In the genomic region with DNA sequence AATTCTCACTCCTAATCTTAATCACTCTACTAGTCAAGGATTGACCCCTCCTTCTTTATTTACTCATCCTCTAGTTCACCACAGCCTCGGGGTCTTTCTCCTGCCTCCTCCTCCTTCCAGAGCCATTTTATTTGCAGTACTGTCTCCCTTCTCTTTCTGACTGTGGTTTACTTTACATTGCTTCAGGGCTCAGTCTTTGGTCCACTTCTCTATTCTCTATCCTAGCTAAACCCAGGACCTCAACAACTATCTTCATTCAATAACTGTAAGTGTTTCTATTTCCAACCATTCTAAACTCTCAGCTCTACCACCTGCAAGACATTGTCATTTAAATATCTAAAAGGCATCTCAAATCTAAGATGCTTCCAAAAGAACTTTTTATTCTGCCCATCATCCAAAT, we compare ENCODE assay signal across 29 cellular contexts.
"Had no signal": no experiment of that assay in that cellular context is flagged by ENCODE, and none has a peak within 500 bp of the region (broad histone marks: within the 10 kb centered on the region; RNA-seq: fewer than 3 reads in every experiment).

No MANE protein-coding gene starts in this region.

- H3K79me2 ChIP-seq: hepatocyte, parathyroid adenoma had no signal

- H2AFZ ChIP-seq: hepatocyte, neural progenitor cell, parathyroid adenoma had no signal

- H3K27me3 ChIP-seq: esophagus muscularis mucosa, gastroesophageal sphincter, heart left ventricle, hepatocyte, neural progenitor cell, right lobe of liver, transverse colon, upper lobe of right lung, uterus had no signal

- H3K9me3 ChIP-seq: esophagus muscularis mucosa, gastroesophageal sphincter, heart left ventricle, mucosa of descending colon, right lobe of liver, thoracic aorta, transverse colon, upper lobe of right lung, uterus had no signal

- H3K9me3 Mint-ChIP-seq: memory B cell, nephron, neural progenitor cell had no signal

- FAIRE-seq: endothelial cell of umbilical vein had no signal

- H3K36me3 ChIP-seq: esophagus muscularis mucosa, gastroesophageal sphincter, heart left ventricle, neural progenitor cell, right lobe of liver, thoracic aorta, transverse colon, upper lobe of right lung, uterus had no signal

- H3K27ac ChIP-seq: esophagus muscularis mucosa, foreskin keratinocyte, gastroesophageal sphincter, heart left ventricle, hepatocyte, neural progenitor cell, parathyroid adenoma, right lobe of liver, thoracic aorta, transverse colon, upper lobe of right lung, uterus had no signal

- H3K4me1 ChIP-seq: foreskin keratinocyte, parathyroid adenoma had no signal

- DNase-seq: dermis blood vessel endothelial cell; effector memory CD4-positive, alpha-beta T cell; foreskin keratinocyte; heart left ventricle; kidney; mucosa of descending colon; naive B cell; right lobe of liver; small intestine; stimulated activated CD4-positive, alpha-beta T cell treated with anti-CD3 and anti-CD28 coated beads, Interleukin-15, amount 100 ng/mL, for 24 hours; stimulated activated CD4-positive, alpha-beta T cell treated with anti-CD3 and anti-CD28 coated beads, Interleukin-2, amount 100 ng/mL, for 48 hours; stimulated activated naive B cell treated with anti-CD40 and anti-IgM and Interleukin-4, amounts not matched to agents 10 μg/mL and 1 μg/mL and 100 μg/mL, for 72 hours; transverse colon; upper lobe of right lung; uterus had no signal

- ATAC-seq: foreskin keratinocyte; gastroesophageal sphincter; heart left ventricle; left lobe of liver; mucosa of descending colon; right lobe of liver; stimulated activated naive B cell treated with anti-CD40 and anti-IgM and Interleukin-4, amounts not matched to agents 10 μg/mL and 1 μg/mL and 100 μg/mL, for 72 hours; upper lobe of right lung had no signal

- H3K36me3 Mint-ChIP-seq: memory B cell; mesothelial cell of epicardium; naive B cell; neural progenitor cell; stimulated activated naive B cell treated with anti-CD40 and anti-IgM and Interleukin-4, amounts not matched to agents 10 μg/mL and 1 μg/mL and 100 μg/mL, for 72 hours had no signal

- H3K4me3 ChIP-seq: esophagus muscularis mucosa, gastroesophageal sphincter, heart left ventricle, hepatocyte, lung, mucosa of descending colon, neural progenitor cell, right lobe of liver, thoracic aorta, transverse colon, upper lobe of right lung, uterus had no signal

- H3K4me2 ChIP-seq: hepatocyte, neural progenitor cell had no signal

- H3K9ac ChIP-seq: neural progenitor cell, parathyroid adenoma had no signal

- H3K27ac Mint-ChIP-seq: memory B cell; mesothelial cell of epicardium; neural progenitor cell; progenitor cell of endocrine pancreas; stimulated activated naive B cell treated with anti-CD40 and anti-IgM and Interleukin-4, amounts not matched to agents 10 μg/mL and 1 μg/mL and 100 μg/mL, for 72 hours; stimulated activated naive CD8-positive, alpha-beta T cell treated with anti-CD3 and anti-CD28 coated beads, Interleukin-15, Interleukin-2, amounts not matched to agents 100 ng/mL and 50 ng/mL, for 24 hours had no signal
